14 cellular contexts compared by ENCODE assay signal in genomic region chr1:160189649-160190625, GRCh38. TPM values are rescaled to one million over a fixed set of nuclear protein-coding genes. Genes with fewer than 3 reads are reported as not detected.
DNase-seq lines count a peak whose midpoint lies in the region; ATAC-seq and TF ChIP-seq lines count a peak whose summit lies in the region.
"Had no signal": no experiment of that assay in that cellular context is flagged by ENCODE, and none has a peak within 500 bp of the region (broad histone marks: within the 10 kb centered on the region; RNA-seq: fewer than 3 reads in every experiment).

CASQ1 (plus strand) TSS chr1:160190575; CDS start chr1:160190752, 177 bp downstream.

- H3K56ac ChIP-seq in IMR-90 (ENCODE audit: extremely low read depth, insufficient read depth, low read length), result no peak within 1 kb of the TSS
- H3K56ac ChIP-seq in mesendoderm (ENCODE audit: low read length), result peak within 1 kb of the TSS; percentile 61

- H3K4me1 ChIP-seq in IMR-90 (ENCODE audit: control insufficient read depth, insufficient read depth, low read length) (peaks cover 4% of the 10 kb centered on the region), mesendoderm (ENCODE audit: control insufficient read depth, low read depth, low read length) (peaks cover 30% of the 10 kb centered on the region), transverse colon (peaks cover 5 to 16% (median 10%) of the 10 kb centered on the region in 4 donors)

- H3K27ac ChIP-seq in IMR-90 (ENCODE audit: insufficient read depth, low read length), result no peak within 1 kb of the TSS
- H3K27ac ChIP-seq in mesendoderm (ENCODE audit: low read depth, low read length), result no peak within 1 kb of the TSS
- H3K27ac ChIP-seq in transverse colon, result no peak within 1 kb of the TSS
- H3K27ac ChIP-seq: Peyer's patch, suprapubic skin had no signal

- H2BK15ac ChIP-seq in IMR-90 (ENCODE audit: low read depth, low read length), result no peak within 1 kb of the TSS
- no peak within 1 kb of the TSS for H2BK15ac ChIP-seq in mesendoderm (replicated peaks; ENCODE audit: low read depth)

- H4K20me1 ChIP-seq in IMR-90 (ENCODE audit: insufficient read depth, low read length), result no peaks in the 10 kb centered on the region

- H3K4me1 Mint-ChIP-seq in endothelial cell (ENCODE audit: unreplicated experiment), result peaks cover 2% of the 10 kb centered on the region
- no peaks in the 10 kb centered on the region for H3K4me1 Mint-ChIP-seq in activated CD4-positive, alpha-beta T cell treated with anti-CD3 and anti-CD28 coated beads, Interleukin-2, amount 10 ng/mL, durations not matched to agents 24 days and 14 days
- H3K4me1 Mint-ChIP-seq: activated naive CD8-positive, alpha-beta T cell treated with anti-CD3 and anti-CD28 coated beads, Interleukin-2, amount 10 ng/mL, durations not matched to agents 7 days and 5 days had no signal

- no TSS peak for BruUV-seq in IMR-90 (replicated peaks; lab: Mats Ljungman, UMichigan)

- TF ChIP-seq CTCF in IMR-90 (conservative IDR thresholded peaks at IDR 0.05; ENCODE audit: low read depth, low read length), result no peak
- no peak for TF ChIP-seq CTCF in endothelial cell (IDR thresholded peaks at IDR 0.05; ENCODE audit: unreplicated experiment)
- TF ChIP-seq CTCF in transverse colon (IDR thresholded peaks at IDR 0.05), result no peak

- peak within 1 kb of the TSS; percentile 32; the same call in 1 of the 2 replicates for H4K91ac ChIP-seq in IMR-90 (ENCODE audit: insufficient read depth, low read depth, low read length)

- H3K18ac ChIP-seq in IMR-90 (ENCODE audit: low read depth, low read length) (no peak within 1 kb of the TSS), mesendoderm (ENCODE audit: low read length) (peak within 1 kb of the TSS; percentile 22)

- no peak within 1 kb of the TSS for H3K4ac ChIP-seq in IMR-90 (ENCODE audit: low read depth, low read length)
- peak within 1 kb of the TSS; percentile 46 for H3K4ac ChIP-seq in mesendoderm (ENCODE audit: low read depth, low read length)

- CTCF ChIA-PET in IMR-90 (lab: Yijun Ruan, JAX), result interaction anchor here (0.9 to 2.0 kb wide), 3 partner anchors 19 to 62 kb away, joined by 3 to 7 read pairs (median 3); no protein-coding TSS in a partner anchor

- H2BK5ac ChIP-seq in IMR-90 (ENCODE audit: low read depth, low read length, poor library complexity, severe bottlenecking) (no peak within 1 kb of the TSS), mesendoderm (ENCODE audit: low read length) (peak within 1 kb of the TSS; percentile 37)

- H2BK120ac ChIP-seq in IMR-90 (ENCODE audit: low read depth, low read length), result no peak within 1 kb of the TSS
- H2BK120ac ChIP-seq in mesendoderm (ENCODE audit: low read depth, low read length), result no peak within 1 kb of the TSS

- H3K27me3 Mint-ChIP-seq in endothelial cell (ENCODE audit: unreplicated experiment), result peaks cover 2% of the 10 kb centered on the region
- no peaks in the 10 kb centered on the region for H3K27me3 Mint-ChIP-seq in activated CD4-positive, alpha-beta T cell treated with anti-CD3 and anti-CD28 coated beads, Interleukin-2, amount 10 ng/mL, durations not matched to agents 24 days and 14 days

- H3K4me3 Mint-ChIP-seq in endothelial cell (ENCODE audit: unreplicated experiment), result no peak within 1 kb of the TSS
- H3K4me3 Mint-ChIP-seq in activated CD4-positive, alpha-beta T cell treated with anti-CD3 and anti-CD28 coated beads, Interleukin-2, amount 10 ng/mL, durations not matched to agents 24 days and 14 days, result no peak within 1 kb of the TSS
- H3K4me3 Mint-ChIP-seq: activated naive CD8-positive, alpha-beta T cell treated with anti-CD3 and anti-CD28 coated beads, Interleukin-2, amount 10 ng/mL, durations not matched to agents 7 days and 5 days had no signal

- in situ Hi-C loops in IMR-90 (cut with MboI; ENCODE audit: low sequenced_read_pairs), result loop anchor here (25.0 kb wide), 1 partner anchor 422 kb away; no protein-coding TSS in a partner anchor
- in situ Hi-C loops in transverse colon (cut with MboI; ENCODE audit: low pct_ligation_motif_present in 1 of 4, low pct_unique_long_range_greater_than_20kb in 1 of 4, low sequenced_read_pairs in 3 of 4), result loop anchor here (5.0 to 25.0 kb wide), 4 partner anchors 65 to 105 kb away; partner anchors contain the start of gene PEX19 (in 1 of the 4)

- H3K27ac Mint-ChIP-seq in endothelial cell (ENCODE audit: unreplicated experiment), result peak within 1 kb of the TSS; percentile 38
- H3K27ac Mint-ChIP-seq in activated CD4-positive, alpha-beta T cell treated with anti-CD3 and anti-CD28 coated beads, Interleukin-2, amount 10 ng/mL, durations not matched to agents 24 days and 14 days, result no peak within 1 kb of the TSS
- H3K27ac Mint-ChIP-seq: activated naive CD8-positive, alpha-beta T cell treated with anti-CD3 and anti-CD28 coated beads, Interleukin-2, amount 10 ng/mL, durations not matched to agents 7 days and 5 days had no signal

- H3K4me2 ChIP-seq in IMR-90 (ENCODE audit: low read depth, low read length) (no peak within 1 kb of the TSS), mesendoderm (ENCODE audit: low read length) (no peak within 1 kb of the TSS)

- H3K23ac ChIP-seq in IMR-90 (ENCODE audit: low read depth, low read length) (peak within 1 kb of the TSS; percentile 18; the same call in 1 of the 2 replicates), mesendoderm (ENCODE audit: low read length) (no peak within 1 kb of the TSS)

- H2BK20ac ChIP-seq in IMR-90 (ENCODE audit: low read depth, low read length), result no peak within 1 kb of the TSS

- 80% methylated on average over 2 of the region's 15 CpGs; no CpG with 5 or more reads in 1 of the 2 experiments for WGBS in IMR-90 (ENCODE audit: extremely low coverage in 2 of 2, insufficient read length in 1 of 2), 2 experiments
- WGBS in mesendoderm (ENCODE audit: extremely low coverage, insufficient coverage, low lambda C conversion rate), result no CpG with 5 or more reads among the region's 15 CpGs
- 55 to 65% methylated on average over 6 to 15 of the region's 15 CpGs for WGBS in transverse colon (ENCODE audit: low coverage in 1 of 2), 2 donors

- H4K8ac ChIP-seq in IMR-90 (ENCODE audit: low read depth in 2 of 2, low read length in 2 of 2) (no peak within 1 kb of the TSS), mesendoderm (ENCODE audit: low read depth, low read length) (no peak within 1 kb of the TSS)

- no peak within 1 kb of the TSS for H3K9ac ChIP-seq in IMR-90 (ENCODE audit: low read depth, low read length)
- no peak within 1 kb of the TSS for H3K9ac ChIP-seq in mesendoderm (ENCODE audit: low read length)

- H3K36me3 ChIP-seq in IMR-90 (ENCODE audit: control insufficient read depth, insufficient read depth, low read length) (no peaks in the 10 kb centered on the region), mesendoderm (ENCODE audit: control insufficient read depth, insufficient read depth, low read length) (no peaks in the 10 kb centered on the region), transverse colon (no peaks in the 10 kb centered on the region)
- H3K36me3 ChIP-seq: Peyer's patch, suprapubic skin had no signal

- no peak within 1 kb of the TSS for H3K14ac ChIP-seq in IMR-90 (replicated peaks; ENCODE audit: low read depth, low read length)

- dilution Hi-C loops in IMR-90 (cut with HindIII; ENCODE audit: low sequenced_read_pairs, unreplicated experiment), result no loop called here

- TF ChIP-seq POLR2A in IMR-90 (IDR thresholded peaks at IDR 0.05; ENCODE audit: low read depth, low read length), result no peak
- TF ChIP-seq POLR2A in transverse colon (IDR thresholded peaks at IDR 0.05), result no peak

- H3K4me3 ChIP-seq in IMR-90 (ENCODE audit: insufficient read depth, low read depth, low read length) (no peak within 1 kb of the TSS), mesendoderm (ENCODE audit: low read length) (no peak within 1 kb of the TSS), transverse colon (no peak within 1 kb of the TSS)
- H3K4me3 ChIP-seq: Peyer's patch, suprapubic skin had no signal

- H2AK9ac ChIP-seq in IMR-90 (replicated peaks; ENCODE audit: low read depth, low read length, poor library complexity), result peak within 1 kb of the TSS; percentile 75

- peaks cover 10% of the 10 kb centered on the region for H3K36me3 Mint-ChIP-seq in endothelial cell (ENCODE audit: low read depth, unreplicated experiment)
- no peaks in the 10 kb centered on the region for H3K36me3 Mint-ChIP-seq in activated CD4-positive, alpha-beta T cell treated with anti-CD3 and anti-CD28 coated beads, Interleukin-2, amount 10 ng/mL, durations not matched to agents 24 days and 14 days (ENCODE audit: low read depth)
- H3K36me3 Mint-ChIP-seq: activated naive CD8-positive, alpha-beta T cell treated with anti-CD3 and anti-CD28 coated beads, Interleukin-2, amount 10 ng/mL, durations not matched to agents 7 days and 5 days had no signal

- H4K5ac ChIP-seq in IMR-90 (ENCODE audit: low read depth, low read length) (no peak within 1 kb of the TSS), mesendoderm (ENCODE audit: low read length) (no peak within 1 kb of the TSS)

- H3K9me1 ChIP-seq in IMR-90 (ENCODE audit: insufficient read depth, low read length), result peaks cover 17% of the 10 kb centered on the region; the same call in 1 of the 2 replicates

- no peaks in the 10 kb centered on the region for H3K79me1 ChIP-seq in IMR-90 (ENCODE audit: low read depth in 1 of 2, low read length in 2 of 2)
- H3K79me1 ChIP-seq in mesendoderm (ENCODE audit: low read length), result no peaks in the 10 kb centered on the region

- TF ChIP-seq RAD21 in IMR-90 (IDR thresholded peaks at IDR 0.05; ENCODE audit: low read length), result no peak

- H2AK5ac ChIP-seq in IMR-90 (ENCODE audit: low read depth, low read length) (0 out of 2 replicates have a peak within 1 kb of the TSS, but pooled peaks have one; percentile 1), mesendoderm (ENCODE audit: low read length) (peak within 1 kb of the TSS; percentile 90)

- no peaks in the 10 kb centered on the region for H3K9me3 Mint-ChIP-seq in endothelial cell (ENCODE audit: unreplicated experiment)
- H3K9me3 Mint-ChIP-seq in activated CD4-positive, alpha-beta T cell treated with anti-CD3 and anti-CD28 coated beads, Interleukin-2, amount 10 ng/mL, durations not matched to agents 24 days and 14 days, result no peaks in the 10 kb centered on the region
- H3K9me3 Mint-ChIP-seq: activated naive CD8-positive, alpha-beta T cell treated with anti-CD3 and anti-CD28 coated beads, Interleukin-2, amount 10 ng/mL, durations not matched to agents 7 days and 5 days had no signal

- H2AFZ ChIP-seq in IMR-90 (replicated peaks; ENCODE audit: low read length, poor library complexity), result peak within 1 kb of the TSS; percentile 49

- DNase-seq in IMR-90, result peak; percentile 31
- DNase-seq in endothelial cell (ENCODE audit: low spot score), result no peak
- no peak for DNase-seq in mesendoderm
- peak; percentile 14 for DNase-seq in transverse colon
- no peak for DNase-seq in activated CD4-positive, alpha-beta T cell treated with anti-CD3 and anti-CD28 coated beads, Interleukin-2, amount 10 ng/mL, durations not matched to agents 24 days and 14 days
- no peak for DNase-seq in GM19240 (ENCODE audit: insufficient read length, low spot score)
- DNase-seq in mucosa of gallbladder (ENCODE audit: low spot score), result no peak
- DNase-seq: activated naive CD8-positive, alpha-beta T cell treated with anti-CD3 and anti-CD28 coated beads, Interleukin-2, amount 10 ng/mL, durations not matched to agents 7 days and 5 days; Caco-2; Karpas-422; NCI-H2171; Peyer's patch had no signal

- POLR2A ChIA-PET in IMR-90 (lab: Charles Lee; ENCODE audit: unreplicated experiment), result interaction anchor here (0.6 to 0.7 kb wide), 2 partner anchors 14 to 30 kb away, joined by 3 to 13 read pairs; no protein-coding TSS in a partner anchor

- H3K9me3 ChIP-seq in IMR-90 (ENCODE audit: control insufficient read depth, insufficient read depth, low read length) (no peaks in the 10 kb centered on the region), transverse colon (no peaks in the 10 kb centered on the region)
- H3K9me3 ChIP-seq: Caco-2, Peyer's patch, suprapubic skin had no signal

- TF ChIP-seq EP300 in transverse colon (IDR thresholded peaks at IDR 0.05; ENCODE audit: low read depth), result no peak

- no peaks in the 10 kb centered on the region for H3K79me2 ChIP-seq in mesendoderm (ENCODE audit: control insufficient read depth, insufficient read depth, low read length)

- intact Hi-C loops in IMR-90 (cut with micrococcal nuclease), result loop anchor here (5.0 kb wide), 1 partner anchor 57 kb away; no protein-coding TSS in a partner anchor
- intact Hi-C loops in transverse colon (cut with DNase I; ENCODE audit: low total_unique reads), result loop anchor here (10.0 kb wide), 2 partner anchors 85 to 105 kb away; no protein-coding TSS in a partner anchor
- intact Hi-C loops in activated CD4-positive, alpha-beta T cell treated with anti-CD3 and anti-CD28 coated beads, Interleukin-2, amount 10 ng/mL, durations not matched to agents 24 days and 14 days (cut with micrococcal nuclease), result loop anchor here (5.0 kb wide), 1 partner anchor 37 kb away; no protein-coding TSS in a partner anchor

- peak; percentile 9; the same call in 1 of the 2 replicates for ATAC-seq in IMR-90 (ENCODE audit: low read depth)

- H3K27me3 ChIP-seq in IMR-90 (ENCODE audit: control insufficient read depth, insufficient read depth, low read length) (peaks cover 18% of the 10 kb centered on the region), mesendoderm (ENCODE audit: insufficient read depth, low read length, poor library complexity) (no peaks in the 10 kb centered on the region), transverse colon (no peaks in the 10 kb centered on the region)
- H3K27me3 ChIP-seq: Peyer's patch, suprapubic skin had no signal

RNA-seq across cellular contexts. Expression of gene CASQ1, which starts in this region (rescaled TPM):
- total RNA-seq in IMR-90 (2012; rRNA removed), result 0.18 TPM in 1 of 2 replicates, not detected in the other
- polyA plus RNA-seq in IMR-90 (2012; rRNA removed), result 0.10 and 0.21 TPM in 2 replicates
- polyA plus RNA-seq in IMR-90 (2012; cell fraction: cytosol; rRNA removed), result 0.09 and 0.14 TPM in 2 replicates
- 0.07 TPM in 1 of 2 replicates, not detected in the other for polyA plus RNA-seq in IMR-90 (2012; cell fraction: nucleus; rRNA removed; ENCODE audit: low replicate concordance)
- not detected for total RNA-seq in endothelial cell (ENCODE audit: unreplicated experiment)
- 2.6 TPM for polyA plus RNA-seq in mesendoderm (2013, experiment 1 of 2)
- 2.5 TPM for polyA plus RNA-seq in mesendoderm (2013, experiment 2 of 2)
- total RNA-seq in transverse colon, result under 1 TPM in 2 of 4 donors, not detected in 2; 0.55 to 0.95 TPM
- total RNA-seq in activated CD4-positive, alpha-beta T cell treated with anti-CD3 and anti-CD28 coated beads, Interleukin-2, amount 10 ng/mL, durations not matched to agents 24 days and 14 days, result not detected in 2 replicates
- total RNA-seq in mucosa of gallbladder, result 0.37 TPM
- total RNA-seq: activated CD8-positive, alpha-beta memory T cell treated with anti-CD3 and anti-CD28 coated beads for 36 hours; activated naive CD8-positive, alpha-beta T cell treated with anti-CD3 and anti-CD28 coated beads, Interleukin-2, amount 10 ng/mL, durations not matched to agents 7 days and 5 days; Caco-2; suprapubic skin had no signal

Comparison
In these comparisons a context has a peak if more than half of its experiments do, and no peak if none do; other contexts are left out.
1. Peak in DNase-seq and ATAC-seq in IMR-90; RNA of the gene not detected or under 1 TPM.
2. Peak in DNase-seq in transverse colon; RNA of the gene not detected or under 1 TPM.